Comparison of ENCODE assay signal across 8 cellular contexts in the genomic region with DNA sequence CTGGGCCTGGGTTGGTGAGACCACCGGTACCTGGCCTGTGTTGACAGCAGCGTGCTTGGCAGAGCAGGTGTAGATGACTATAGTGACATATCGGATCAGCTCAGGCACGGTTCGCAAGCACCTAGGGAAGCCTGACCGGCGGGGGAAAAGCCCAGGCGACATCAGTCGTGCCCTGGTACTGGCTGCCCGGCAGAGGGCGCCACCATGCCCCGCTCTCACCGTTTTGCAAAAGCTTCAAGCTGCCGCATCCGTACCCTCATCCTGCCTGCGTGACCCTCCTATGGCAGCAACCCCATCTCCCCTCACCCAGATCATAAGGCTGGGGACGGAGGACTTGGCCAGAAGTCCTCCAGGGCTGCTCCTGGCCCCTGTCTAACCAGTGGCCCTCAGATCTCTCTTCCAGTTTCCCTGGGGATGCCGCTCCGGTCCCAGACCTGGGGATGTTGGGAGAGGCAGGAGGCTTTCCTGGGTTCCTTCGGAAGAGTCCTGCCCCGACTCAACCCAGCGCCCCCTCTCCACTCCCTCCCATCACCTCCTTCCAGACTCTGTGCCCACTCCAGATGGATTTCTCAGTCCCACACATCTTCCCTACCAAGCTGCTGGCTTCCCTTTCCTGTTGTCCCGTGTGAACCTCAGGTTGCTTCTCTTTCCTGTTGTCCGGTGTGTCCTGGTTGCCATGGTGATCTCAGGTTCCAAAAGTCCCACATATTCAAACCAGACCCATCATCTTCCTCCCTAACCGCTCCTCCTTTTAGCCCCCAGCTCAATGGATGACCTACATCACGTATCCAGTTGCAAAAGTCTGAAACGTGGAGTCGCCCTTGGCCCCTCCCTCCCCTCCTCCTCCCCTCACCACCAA.
A peak's percentile ranks its signal among the peaks of the same experiment; 100 is the strongest.
DNase-seq lines count a peak whose midpoint lies in the region; ATAC-seq lines count a peak whose summit lies in the region.

No MANE protein-coding gene starts in this region.

- no peak for ATAC-seq in HG03521 (IDR thresholded peaks at IDR 0.05; ENCODE audit: unreplicated experiment)

- peak; percentile 55 for DNase-seq in SIG-M5 treated with dmso at 0.1 percent for 504 hours (lab: John Stamatoyannopoulos, UW; ENCODE audit: unreplicated experiment)
- no peak for DNase-seq in SIG-M5 (lab: John Stamatoyannopoulos, UW)
- peak; percentile 16 to 64 (median 39) for DNase-seq in NCI-H1417 (lab: John Stamatoyannopoulos, UW)
- peak; percentile 61 for DNase-seq in activated CD4-positive, CD25-positive, alpha-beta regulatory T cell treated with anti-CD3 and anti-CD28 coated beads, Interleukin-2, amount 50 U/mL, for 16 hours (ENCODE audit: low read depth, low spot score)
- DNase-seq in central memory CD4-positive, alpha-beta T cell, result peak; percentile 77
- DNase-seq in kidney glomerular epithelial cell (lab: John Stamatoyannopoulos, UW), result peak; percentile 48
- peak; percentile 84 to 88 for DNase-seq in stimulated activated CD4-positive, alpha-beta T cell treated with anti-CD3 and anti-CD28 coated beads, Interleukin-4, amount 100 ng/mL, for 4 hours
